In the genomic region with DNA sequence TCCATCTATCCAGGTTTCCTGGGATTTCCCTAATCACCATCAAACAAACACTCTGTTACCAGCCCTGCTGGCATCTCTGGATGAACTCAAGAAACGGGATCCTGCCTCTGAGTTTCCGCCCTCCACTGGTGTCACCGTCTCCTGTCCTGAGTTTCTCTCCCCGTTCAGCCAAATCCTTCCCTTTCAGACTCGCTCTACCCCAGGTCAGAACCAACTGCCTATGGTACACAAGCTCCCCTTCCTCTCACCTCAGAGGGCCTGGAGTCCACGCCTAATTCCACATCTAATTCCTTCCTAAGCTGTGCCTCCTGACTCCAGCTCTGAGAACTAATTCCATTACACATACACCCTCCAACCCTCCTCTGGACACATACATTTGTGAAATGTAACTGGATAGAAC, we compare ENCODE assay signal across 24 cellular contexts.
DNase-seq lines count a peak whose midpoint lies in the region; TF ChIP-seq lines count a peak whose summit lies in the region.
"Had no signal": no experiment of that assay in that cellular context is flagged by ENCODE, and none has a peak within 500 bp of the region (broad histone marks: within the 10 kb centered on the region; RNA-seq: fewer than 3 reads in every experiment).

No MANE protein-coding gene starts in this region.

- H3K9me3 ChIP-seq in BLaER1 treated with 17β-estradiol and CSF1 and Interleukin-3, amounts not matched to agents 10 nM and 100 nM (replicated peaks in 1 of 11) = peaks cover 0 to 9% (median 0%) of the 10 kb centered on the region in 11 experiments; a peak in 4 of 22 replicates
- peaks cover 0 to 4% (median 0%) of the 10 kb centered on the region in 4 donors for H3K9me3 ChIP-seq in esophagus muscularis mucosa
- no peaks in the 10 kb centered on the region for H3K9me3 ChIP-seq in MM.1S (replicated peaks; ENCODE audit: insufficient read depth, low read length)
- no peaks in the 10 kb centered on the region for H3K9me3 ChIP-seq in A673 (ENCODE audit: low read depth, low read length, poor library complexity, severe bottlenecking)

- H3K4me1 Mint-ChIP-seq in osteocyte (ENCODE audit: unreplicated experiment) (peaks cover 6% of the 10 kb centered on the region), endothelial cell (ENCODE audit: unreplicated experiment) (no peaks in the 10 kb centered on the region)
- no peaks in the 10 kb centered on the region for H3K4me1 Mint-ChIP-seq in activated naive CD4-positive, alpha-beta T cell treated with anti-CD3 and anti-CD28 coated beads, Interleukin-2, amount 10 ng/mL, durations not matched to agents 7 days and 5 days

- peaks cover 0 to 7% (median 0%) of the 10 kb centered on the region in 11 experiments; a peak in 4 of 22 replicates for H3K27me3 ChIP-seq in BLaER1 treated with 17β-estradiol and CSF1 and Interleukin-3, amounts not matched to agents 10 nM and 100 nM
- H3K27me3 ChIP-seq in esophagus muscularis mucosa (peaks cover 0 to 31% (median 5%) of the 10 kb centered on the region in 4 donors), MM.1S (replicated peaks; ENCODE audit: insufficient read depth, low read length) (peaks cover 65% of the 10 kb centered on the region), A673 (replicated peaks; ENCODE audit: insufficient read depth, low read depth, low read length, poor library complexity) (peaks cover 4% of the 10 kb centered on the region)

- POLR2A ChIA-PET in A673 (lab: Charles Lee; ENCODE audit: low non-redundant PET) = no interaction called here

- no peaks in the 10 kb centered on the region for H3F3A ChIP-seq in MM.1S (ENCODE audit: insufficient read depth, low read length)

- H3K27ac Mint-ChIP-seq in osteocyte (ENCODE audit: unreplicated experiment) = no peak overlapping the region
- no peak overlapping the region for H3K27ac Mint-ChIP-seq in activated naive CD4-positive, alpha-beta T cell treated with anti-CD3 and anti-CD28 coated beads, Interleukin-2, amount 10 ng/mL, durations not matched to agents 7 days and 5 days
- no peak overlapping the region for H3K27ac Mint-ChIP-seq in endothelial cell (ENCODE audit: unreplicated experiment)
- H3K27ac Mint-ChIP-seq: CD4-positive, alpha-beta memory T cell had no signal

- no peak for TF ChIP-seq EP300 in esophagus muscularis mucosa (IDR thresholded peaks at IDR 0.05)

- intact Hi-C loops in esophagus muscularis mucosa (cut with DNase I) = no loop called here
- intact Hi-C loops in A673 (cut with micrococcal nuclease; ENCODE audit: unreplicated experiment) = no loop called here

- no peaks in the 10 kb centered on the region for H3K36me3 Mint-ChIP-seq in osteocyte (ENCODE audit: unreplicated experiment)
- no peaks in the 10 kb centered on the region for H3K36me3 Mint-ChIP-seq in activated naive CD4-positive, alpha-beta T cell treated with anti-CD3 and anti-CD28 coated beads, Interleukin-2, amount 10 ng/mL, durations not matched to agents 7 days and 5 days
- no peaks in the 10 kb centered on the region for H3K36me3 Mint-ChIP-seq in endothelial cell (ENCODE audit: low read depth, unreplicated experiment)
- H3K36me3 Mint-ChIP-seq: CD4-positive, alpha-beta memory T cell had no signal

- H3K4me1 ChIP-seq in BLaER1 treated with 17β-estradiol and CSF1 and Interleukin-3, amounts not matched to agents 10 nM and 100 nM = peaks cover 0 to 13% (median 9%) of the 10 kb centered on the region in 10 experiments; a peak in 13 of 20 replicates
- H3K4me1 ChIP-seq in esophagus muscularis mucosa (peaks cover 0 to 8% (median 6%) of the 10 kb centered on the region in 4 donors), MM.1S (ENCODE audit: low read length) (no peaks in the 10 kb centered on the region), A673 (ENCODE audit: insufficient read depth, low read length, poor library complexity, severe bottlenecking) (no peaks in the 10 kb centered on the region)

- no peaks in the 10 kb centered on the region for H3K79me2 ChIP-seq in MM.1S (ENCODE audit: low read length)

- H3K4me3 ChIP-seq in BLaER1 treated with 17β-estradiol and CSF1 and Interleukin-3, amounts not matched to agents 10 nM and 100 nM = no peak overlapping the region
- H3K4me3 ChIP-seq in esophagus muscularis mucosa (no peak overlapping the region), MM.1S (ENCODE audit: low read length) (no peak overlapping the region), A673 (ENCODE audit: low read depth, low read length, poor library complexity, severe bottlenecking) (no peak overlapping the region)

- H4K20me1 ChIP-seq in BLaER1 treated with 17β-estradiol and CSF1 and Interleukin-3, amounts not matched to agents 10 nM and 100 nM = no peaks in the 10 kb centered on the region
- no peaks in the 10 kb centered on the region for H4K20me1 ChIP-seq in MM.1S (ENCODE audit: insufficient read depth, low read length)

- CTCF ChIA-PET in activated naive CD4-positive, alpha-beta T cell treated with anti-CD3 and anti-CD28 coated beads, Interleukin-2, amount 10 ng/mL, durations not matched to agents 7 days and 5 days (lab: Charles Lee) = no interaction called here
- CTCF ChIA-PET in A673 (lab: Charles Lee) = no interaction called here

- H3K27me3 Mint-ChIP-seq in osteocyte (ENCODE audit: unreplicated experiment) = peaks cover 21% of the 10 kb centered on the region
- peaks cover 21% of the 10 kb centered on the region for H3K27me3 Mint-ChIP-seq in activated naive CD4-positive, alpha-beta T cell treated with anti-CD3 and anti-CD28 coated beads, Interleukin-2, amount 10 ng/mL, durations not matched to agents 7 days and 5 days
- H3K27me3 Mint-ChIP-seq in endothelial cell (ENCODE audit: unreplicated experiment) = peaks cover 3% of the 10 kb centered on the region

- H3K9me2 ChIP-seq in MM.1S (replicated peaks; ENCODE audit: insufficient read depth, low read length) = no peaks in the 10 kb centered on the region

- H3K4me3 Mint-ChIP-seq in osteocyte (ENCODE audit: unreplicated experiment) (no peak overlapping the region), endothelial cell (ENCODE audit: unreplicated experiment) (no peak overlapping the region)
- H3K4me3 Mint-ChIP-seq in activated naive CD4-positive, alpha-beta T cell treated with anti-CD3 and anti-CD28 coated beads, Interleukin-2, amount 10 ng/mL, durations not matched to agents 7 days and 5 days = no peak overlapping the region
- H3K4me3 Mint-ChIP-seq: CD4-positive, alpha-beta memory T cell had no signal

- no TSS peak for BruUV-seq in A673 (replicated peaks; lab: Mats Ljungman, UMichigan)

- no peak overlapping the region for H3K27ac ChIP-seq in BLaER1 treated with 17β-estradiol and CSF1 and Interleukin-3, amounts not matched to agents 10 nM and 100 nM
- H3K27ac ChIP-seq in esophagus muscularis mucosa (replicated peaks in 1 of 4) (no peak overlapping the region), MM.1S (ENCODE audit: low read length) (no peak overlapping the region), A673 (ENCODE audit: low read depth, low read length, poor library complexity, severe bottlenecking) (no peak overlapping the region)

- peak overlapping the region in 7 of 11 experiments; percentile 20 to 55 (median 46); a peak in 12 of 22 replicates for H3K4me2 ChIP-seq in BLaER1 treated with 17β-estradiol and CSF1 and Interleukin-3, amounts not matched to agents 10 nM and 100 nM
- H3K4me2 ChIP-seq in MM.1S (ENCODE audit: low read depth, low read length) = no peak overlapping the region

- TF ChIP-seq POLR2A in esophagus muscularis mucosa (IDR thresholded peaks at IDR 0.05; ENCODE audit: low read depth) = no peak

- DNase-seq in NCI-H82 (lab: John Stamatoyannopoulos, UW) (peak; percentile 64), esophagus muscularis mucosa (ENCODE audit: extremely low spot score) (peak; percentile 55), osteocyte (ENCODE audit: extremely low spot score, unreplicated experiment) (peak; percentile 48), MM.1S (no peak), A673 (ENCODE audit: low spot score) (no peak), endothelial cell (ENCODE audit: low spot score) (no peak)
- DNase-seq in activated naive CD4-positive, alpha-beta T cell treated with anti-CD3 and anti-CD28 coated beads, Interleukin-2, amount 10 ng/mL, durations not matched to agents 7 days and 5 days = no peak
- DNase-seq: C1 segment of cervical spinal cord; CD4-positive, alpha-beta memory T cell; COR-L47; DMS 273 treated with DMSO at 0.1 percent for 48 hours; DMS79 treated with DMSO at 0.1 percent for 48 hours; GF-D8; Karpas-422; MV-4-11; NCI-H1105; NCI-H146; NCI-H1930; NCI-H446; NCI-H524 treated with DMSO at 0.1 percent for 48 hours; NCI-H774; Right ventricle myocardium superior; RPMI8226 had no signal

- 86% methylated on average over 6 of the region's 6 CpGs for WGBS in esophagus muscularis mucosa

- no peaks in the 10 kb centered on the region for H3K36me3 ChIP-seq in BLaER1 treated with 17β-estradiol and CSF1 and Interleukin-3, amounts not matched to agents 10 nM and 100 nM
- H3K36me3 ChIP-seq in esophagus muscularis mucosa (no peaks in the 10 kb centered on the region), MM.1S (replicated peaks; ENCODE audit: insufficient read depth, low read length) (no peaks in the 10 kb centered on the region), A673 (ENCODE audit: insufficient read depth, low read length, poor library complexity, severe bottlenecking) (no peaks in the 10 kb centered on the region)

- no peak overlapping the region for H2AFZ ChIP-seq in MM.1S (ENCODE audit: low read length)

- no peak overlapping the region for H3K9ac ChIP-seq in BLaER1 treated with 17β-estradiol and CSF1 and Interleukin-3, amounts not matched to agents 10 nM and 100 nM
- no peak overlapping the region for H3K9ac ChIP-seq in MM.1S (ENCODE audit: low read length)

- H3K9me3 Mint-ChIP-seq in osteocyte (ENCODE audit: unreplicated experiment) (no peaks in the 10 kb centered on the region), endothelial cell (ENCODE audit: unreplicated experiment) (no peaks in the 10 kb centered on the region)
- no peaks in the 10 kb centered on the region for H3K9me3 Mint-ChIP-seq in activated naive CD4-positive, alpha-beta T cell treated with anti-CD3 and anti-CD28 coated beads, Interleukin-2, amount 10 ng/mL, durations not matched to agents 7 days and 5 days

- TF ChIP-seq CTCF in esophagus muscularis mucosa (IDR thresholded peaks at IDR 0.05) = no peak
- TF ChIP-seq CTCF in osteocyte (IDR thresholded peaks at IDR 0.05) = no peak
- TF ChIP-seq CTCF in MM.1S (IDR thresholded peaks at IDR 0.05; ENCODE audit: low read length) = no peak
- no peak for TF ChIP-seq CTCF in A673 (conservative IDR thresholded peaks at IDR 0.05; ENCODE audit: low read depth, low read length)
- no peak for TF ChIP-seq CTCF in endothelial cell (IDR thresholded peaks at IDR 0.05; ENCODE audit: unreplicated experiment)

Comparison
In these comparisons a context has a peak if more than half of its experiments do, and no peak if none do; other contexts are left out.
1. DNase-seq: peak in NCI-H82 (single experiment), esophagus muscularis mucosa (single experiment) and osteocyte (single experiment); none in activated naive CD4-positive, alpha-beta T cell treated with anti-CD3 and anti-CD28 coated beads, Interleukin-2, amount 10 ng/mL, durations not matched to agents 7 days and 5 days (single experiment), MM.1S (single experiment), A673 (single experiment) and endothelial cell (single experiment).